In genomic region chr20:59399426-59400099, GRCh38 we compare ENCODE assay signal across 22 cellular contexts.
A peak's percentile ranks its signal among the peaks of the same experiment; 100 is the strongest.
DNase-seq lines count a peak whose midpoint lies in the region; ATAC-seq, FAIRE-seq and TF ChIP-seq lines count a peak whose summit lies in the region.
"Had no signal": no experiment of that assay in that cellular context is flagged by ENCODE, and none has a peak within 500 bp of the region (broad histone marks: within the 10 kb centered on the region; RNA-seq: fewer than 3 reads in every experiment).

No MANE protein-coding gene starts in this region.

- H3K9me3 ChIP-seq in HepG2 (ENCODE audit: low read length) (no peaks in the 10 kb centered on the region), right lobe of liver (no peaks in the 10 kb centered on the region), hepatocyte (ENCODE audit: low read depth) (no peaks in the 10 kb centered on the region), neuronal stem cell (replicated peaks in 1 of 2; ENCODE audit: control insufficient read depth in 2 of 2, insufficient read depth in 1 of 2, low read depth in 1 of 2, low read length in 2 of 2) (no peaks in the 10 kb centered on the region), thyroid gland (no peaks in the 10 kb centered on the region)
- H3K9me3 ChIP-seq: HAP-1 had no signal

- no peak overlapping the region for H2BK12ac ChIP-seq in neuronal stem cell (ENCODE audit: low read length)

- no peak overlapping the region for H3K4me2 ChIP-seq in HepG2 (ENCODE audit: low read depth, low read length)
- peak overlapping the region; percentile 62 for H3K4me2 ChIP-seq in hepatocyte
- H3K4me2 ChIP-seq in neuronal stem cell (ENCODE audit: insufficient read depth, low read length, poor library complexity, severe bottlenecking), result no peak overlapping the region

- BruUV-seq in HepG2 (replicated peaks; lab: Mats Ljungman, UMichigan), result no TSS peak

- H3K18ac ChIP-seq in neuronal stem cell (ENCODE audit: low read length), result peak overlapping the region; percentile 28

- TF ChIP-seq EP300 in HepG2 (IDR thresholded peaks at IDR 0.05; ENCODE audit: low read depth in 2 of 2, low read length in 2 of 2) (no peak), HepG2 (CRISPR knock-in tag; IDR thresholded peaks at IDR 0.05; ENCODE audit: borderline replicate concordance) (no peak)

- POLR2A ChIA-PET in HepG2 (lab: Yijun Ruan, JAX), result no interaction called here

- H3K79me2 ChIP-seq in HepG2 (ENCODE audit: insufficient read depth, low read length) (no peaks in the 10 kb centered on the region), hepatocyte (no peaks in the 10 kb centered on the region)

- H3K4me1 ChIP-seq in HepG2 (ENCODE audit: insufficient read depth, low read length) (no peaks in the 10 kb centered on the region), right lobe of liver (peaks cover 0 to 7% (median 0%) of the 10 kb centered on the region in 4 donors), hepatocyte (ENCODE audit: insufficient read depth) (peaks cover 33% of the 10 kb centered on the region), neuronal stem cell (ENCODE audit: control insufficient read depth in 2 of 2, insufficient read depth in 1 of 2, low read depth in 1 of 2, low read length in 2 of 2) (peaks cover 0 to 28% of the 10 kb centered on the region in 2 donors), thyroid gland (peaks cover 19 to 32% of the 10 kb centered on the region in 2 donors)

- CTCF ChIA-PET in HepG2 (lab: Yijun Ruan, JAX; ENCODE audit: low intra/inter-chr PET ratio, low total read pairs), result no interaction called here

- H3K4ac ChIP-seq in neuronal stem cell (ENCODE audit: low read length), result no peak overlapping the region

- intact Hi-C loops in HepG2 (cut with micrococcal nuclease; ENCODE audit: unreplicated experiment), result loop anchor here (5.0 kb wide), 1 partner anchor 527 kb away; no protein-coding TSS in a partner anchor
- intact Hi-C loops in right lobe of liver (cut with DNase I), result no loop called here
- intact Hi-C loops in thyroid gland (cut with DNase I), result loop anchor here (10.0 kb wide), 2 partner anchors 55 to 175 kb away; no protein-coding TSS in a partner anchor

- H4K20me1 ChIP-seq in HepG2 (ENCODE audit: insufficient read depth, low read length) (peaks cover 4% of the 10 kb centered on the region; the same call in 1 of the 2 replicates), hepatocyte (ENCODE audit: insufficient read depth, poor library complexity, severe bottlenecking) (no peaks in the 10 kb centered on the region)

- H3K36me3 ChIP-seq in HepG2 (replicated peaks in 1 of 2; ENCODE audit: control insufficient read depth in 1 of 2, insufficient read depth in 2 of 2, low read length in 2 of 2) (no peaks in the 10 kb centered on the region), right lobe of liver (no peaks in the 10 kb centered on the region), hepatocyte (replicated peaks; ENCODE audit: insufficient read depth, low read depth) (no peaks in the 10 kb centered on the region), neuronal stem cell (replicated peaks in 1 of 2; ENCODE audit: control insufficient read depth in 2 of 2, insufficient read depth in 2 of 2, low read length in 2 of 2) (no peaks in the 10 kb centered on the region), thyroid gland (no peaks in the 10 kb centered on the region)
- H3K36me3 ChIP-seq: HAP-1 had no signal

- no peak overlapping the region for H2BK120ac ChIP-seq in neuronal stem cell (ENCODE audit: low read depth, low read length)

- H3K23ac ChIP-seq in neuronal stem cell (ENCODE audit: low read depth, low read length, poor library complexity), result no peak overlapping the region

- ATAC-seq in HepG2, result no peak
- ATAC-seq in right lobe of liver, result no peak
- ATAC-seq in HG03520 (IDR thresholded peaks at IDR 0.05; ENCODE audit: unreplicated experiment), result no peak

- TF ChIP-seq POLR2A in HepG2 (IDR thresholded peaks at IDR 0.05; ENCODE audit: insufficient read depth in 1 of 2, low read depth in 2 of 2, low read length in 2 of 2) (no peak), right lobe of liver (IDR thresholded peaks at IDR 0.05) (no peak), thyroid gland (IDR thresholded peaks at IDR 0.05) (peak in 1 of 2 donors; percentile 33)

- H2BK15ac ChIP-seq in neuronal stem cell (ENCODE audit: low read length), result no peak overlapping the region

- no peak for TF ChIP-seq RAD21 in HepG2 (CRISPR knock-in tag; IDR thresholded peaks at IDR 0.05)

- H4K91ac ChIP-seq in neuronal stem cell (ENCODE audit: low read depth, low read length, poor library complexity), result no peak overlapping the region

- peak overlapping the region; percentile 47 for H2AK5ac ChIP-seq in neuronal stem cell (ENCODE audit: low read depth, low read length)

- peak overlapping the region; percentile 32 for H2BK5ac ChIP-seq in neuronal stem cell (ENCODE audit: low read length)

- H3K27ac ChIP-seq in HepG2 (ENCODE audit: extremely low read length, insufficient read depth, low read length) (no peak overlapping the region), right lobe of liver (no peak overlapping the region), hepatocyte (no peak overlapping the region), neuronal stem cell (replicated peaks; ENCODE audit: low read length) (no peak overlapping the region), thyroid gland (peak overlapping the region; percentile 59 to 90 (median 82))

- H3K79me1 ChIP-seq in neuronal stem cell (ENCODE audit: low read depth, low read length), result no peaks in the 10 kb centered on the region

- WGBS in HepG2 (ENCODE audit: low lambda C conversion rate), result 2% methylated on average over 17 of the region's 17 CpGs
- WGBS in right lobe of liver (ENCODE audit: insufficient coverage, low coverage, low lambda C conversion rate, missing lambda C conversion rate), result 40% methylated on average over 15 of the region's 17 CpGs
- 60% methylated on average over 17 of the region's 17 CpGs for WGBS in hepatocyte (ENCODE audit: low lambda C conversion rate, missing lambda C conversion rate)
- WGBS in neuronal stem cell (ENCODE audit: extremely low coverage in 2 of 2, insufficient read length in 2 of 2, insufficient replicate concordance in 1 of 2), 2 donors, result no CpG with 5 or more reads among the region's 17 CpGs
- 33 to 40% methylated on average over 17 of the region's 17 CpGs for WGBS in thyroid gland, 2 donors

- in situ Hi-C loops in HepG2 (cut with HindIII; ENCODE audit: extremely low pct_ligation_motif_present, low pct_unique_long_range_greater_than_20kb), result loop anchor here (5.0 kb wide), 2 partner anchors 312 to 527 kb away; no protein-coding TSS in a partner anchor

- no peak for TF ChIP-seq CTCF in HepG2 (CRISPR knock-in tag; IDR thresholded peaks at IDR 0.05)
- no peak for TF ChIP-seq CTCF in right lobe of liver (IDR thresholded peaks at IDR 0.05)
- no peak for TF ChIP-seq CTCF in hepatocyte (IDR thresholded peaks at IDR 0.05; ENCODE audit: poor library complexity)
- TF ChIP-seq CTCF in thyroid gland (IDR thresholded peaks at IDR 0.05), result no peak

- H2AFZ ChIP-seq in HepG2 (ENCODE audit: low read length) (no peak overlapping the region), hepatocyte (no peak overlapping the region), neuronal stem cell (ENCODE audit: low read length) (no peak overlapping the region)

- H4K8ac ChIP-seq in neuronal stem cell (ENCODE audit: low read depth, low read length), result no peak overlapping the region

- no peak for FAIRE-seq in HepG2 (lab: Jason Lieb, UNC)
- FAIRE-seq: GM12891, GM18507, H54 had no signal

- H3K4me3 ChIP-seq in HepG2 (replicated peaks in 1 of 3; ENCODE audit: insufficient read depth in 1 of 3, low read depth in 2 of 3, low read length in 3 of 3) (no peak overlapping the region), right lobe of liver (no peak overlapping the region), hepatocyte (no peak overlapping the region), neuronal stem cell (ENCODE audit: low read length in 2 of 2) (no peak overlapping the region), thyroid gland (replicated peaks in 1 of 3) (no peak overlapping the region)
- H3K4me3 ChIP-seq: HAP-1 had no signal

- DNase-seq in HepG2 (ENCODE audit: low spot score) (no peak), right lobe of liver (no peak), hepatocyte (ENCODE audit: low spot score) (no peak), neuronal stem cell (ENCODE audit: low spot score) (no peak), thyroid gland (peak; percentile 65), occipital lobe (lab: John Stamatoyannopoulos, UW) (no peak), A172 (ENCODE audit: low spot score) (no peak)
- DNase-seq: 8988T; C1 segment of cervical spinal cord; Calu3; CD4-positive, alpha-beta memory T cell; COR-L47; DMS53; DMS79 treated with DMSO at 0.1 percent for 48 hours; GF-D8; GOT3; HFFc6 had no signal

- no peak overlapping the region for H3K9ac ChIP-seq in HepG2 (ENCODE audit: insufficient read depth, low read depth, low read length)
- H3K9ac ChIP-seq in neuronal stem cell (ENCODE audit: low read depth, low read length, poor library complexity), result no peak overlapping the region

- H3K14ac ChIP-seq in neuronal stem cell (ENCODE audit: low read length), result no peak overlapping the region

- peaks cover 14 to 79% of the 10 kb centered on the region in 2 experiments for H3K27me3 ChIP-seq in HepG2 (ENCODE audit: control insufficient read depth in 1 of 2, insufficient read depth in 2 of 2, low read length in 2 of 2)
- H3K27me3 ChIP-seq in right lobe of liver, result peaks cover 0 to 19% of the 10 kb centered on the region in 2 donors
- H3K27me3 ChIP-seq in hepatocyte, result peaks cover 30% of the 10 kb centered on the region
- peaks cover 0 to 46% (median 0%) of the 10 kb centered on the region in 3 experiments for H3K27me3 ChIP-seq in neuronal stem cell (ENCODE audit: control insufficient read depth in 3 of 3, insufficient read depth in 3 of 3, low read depth in 1 of 3, low read length in 3 of 3)
- no peaks in the 10 kb centered on the region for H3K27me3 ChIP-seq in thyroid gland

- no peaks in the 10 kb centered on the region for H3K9me2 ChIP-seq in hepatocyte (replicated peaks; ENCODE audit: insufficient read depth)

TF ChIP-seq in HepG2, 621 proteins besides CTCF, POLR2A, EP300 and RAD21:
- TF ChIP-seq ZNF331 (CRISPR knock-in tag; IDR thresholded peaks at IDR 0.05) (no peak), EZH2 (conservative IDR thresholded peaks at IDR 0.05; ENCODE audit: low read depth, low read length) (0 out of 2 replicates have a peak, but pooled peaks have one; percentile 56), MNT (IDR thresholded peaks at IDR 0.05) (peak; percentile 74; the same call in 1 of the 2 replicates), ZNF180 (CRISPR knock-in tag; IDR thresholded peaks at IDR 0.05; ENCODE audit: borderline replicate concordance, low read depth) (no peak)

Comparison
In these comparisons a context has a peak if more than half of its experiments do, and no peak if none do; other contexts are left out.
1. intact Hi-C loops: an anchor here in HepG2 (5.0 kb wide) and thyroid gland (10.0 kb wide); none called in right lobe of liver.
2. DNase-seq: peak in thyroid gland (2 of 2); none in HepG2 (single experiment), right lobe of liver (0 of 3), hepatocyte (single experiment), neuronal stem cell (single experiment), occipital lobe (single experiment) and A172 (single experiment).
3. H3K27ac ChIP-seq: peak in thyroid gland (3 of 3); none in HepG2 (single experiment), right lobe of liver (0 of 3), hepatocyte (single experiment) and neuronal stem cell (single experiment).